ENCODE assay signal across 17 cellular contexts in the genomic region with DNA sequence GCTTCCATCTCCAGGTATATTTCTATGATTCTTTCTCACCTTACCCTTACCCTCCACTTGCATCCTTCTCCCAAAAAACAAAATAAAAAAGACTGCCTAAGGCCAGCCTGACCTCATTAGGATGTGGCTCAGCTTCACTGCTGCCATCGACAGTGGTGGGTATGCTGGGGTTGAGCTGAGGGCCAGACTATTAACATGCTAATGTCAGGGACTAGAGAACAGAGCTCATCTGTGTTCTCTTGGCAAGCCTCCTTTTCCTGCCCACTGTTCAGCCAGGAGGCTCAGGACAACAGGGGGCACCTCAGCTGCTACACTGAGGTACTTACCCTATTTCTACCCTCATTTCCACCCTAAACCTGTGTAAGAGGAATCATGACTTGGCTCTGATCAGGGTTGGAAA. TPM values are rescaled to one million over a fixed set of nuclear protein-coding genes. Genes with fewer than 3 reads are reported as not detected.
DNase-seq lines count a peak whose midpoint lies in the region; ATAC-seq and TF ChIP-seq lines count a peak whose summit lies in the region.
"Had no signal": no experiment of that assay in that cellular context is flagged by ENCODE, and none has a peak within 500 bp of the region (broad histone marks: within the 10 kb centered on the region; RNA-seq: fewer than 3 reads in every experiment).

No MANE protein-coding gene starts in this region.

- H3K4me3 Mint-ChIP-seq in activated T-cell treated with anti-CD3 and anti-CD28 coated beads, Interleukin-2, amount 50 U/mL, for 72 hours, result no peak overlapping the region
- H3K4me3 Mint-ChIP-seq in activated B cell treated with CpG ODN at 0.5 μM for 24 hours, result no peak overlapping the region
- H3K4me3 Mint-ChIP-seq in stimulated activated effector memory CD8-positive, alpha-beta T cell treated with anti-CD3 and anti-CD28 coated beads, Interleukin-12 subunit alpha, Interleukin-12 subunit beta, amount 100 ng/mL, for 72 hours, result no peak overlapping the region

- no peaks in the 10 kb centered on the region for H3K27me3 Mint-ChIP-seq in activated T-cell treated with anti-CD3 and anti-CD28 coated beads, Interleukin-2, amount 50 U/mL, for 72 hours (ENCODE audit: low read depth)
- H3K27me3 Mint-ChIP-seq in activated B cell treated with CpG ODN at 0.5 μM for 24 hours, result no peaks in the 10 kb centered on the region

- no peak overlapping the region for H3K4me3 ChIP-seq in left lung

- no peak for DNase-seq in activated T-cell treated with anti-CD3 and anti-CD28 coated beads, Interleukin-2, amount 50 U/mL, for 72 hours
- DNase-seq in activated T-cell treated with anti-CD3 and anti-CD28 coated beads, Interleukin-2, amount 50 U/mL, for 48 hours, result no peak
- DNase-seq in activated B cell treated with CpG ODN at 0.5 μM for 24 hours (no peak), globus pallidus (ENCODE audit: low spot score) (peak; percentile 44), left lung (no peak), omental fat pad (ENCODE audit: low spot score) (no peak)
- no peak for DNase-seq in stimulated activated effector memory CD8-positive, alpha-beta T cell treated with anti-CD3 and anti-CD28 coated beads, Interleukin-12 subunit alpha, Interleukin-12 subunit beta, amount 100 ng/mL, for 72 hours (ENCODE audit: low spot score in 2 of 2)
- DNase-seq: ACHN; cortex of kidney; Karpas-422; NCI-H1105; NCI-H2171; stimulated activated naive CD4-positive, alpha-beta T cell treated with Interleukin-2 at 50 U/mL for 16 hours had no signal

- TF ChIP-seq CTCF in activated B cell treated with CpG ODN at 0.5 μM for 24 hours (IDR thresholded peaks at IDR 0.05), result no peak
- TF ChIP-seq CTCF in left lung (IDR thresholded peaks at IDR 0.05), result no peak
- TF ChIP-seq CTCF in omental fat pad (IDR thresholded peaks at IDR 0.05), result no peak

- H3K36me3 ChIP-seq in left lung, result peaks cover 1 to 54% of the 10 kb centered on the region in 2 donors

- CTCF ChIA-PET in activated B cell treated with CpG ODN at 0.5 μM for 24 hours (lab: Charles Lee), result interaction anchor here (0.7 kb wide), 1 partner anchor 15 kb away, joined by 3 read pairs; no protein-coding TSS in a partner anchor

- peaks cover 70% of the 10 kb centered on the region for H3K4me1 Mint-ChIP-seq in activated T-cell treated with anti-CD3 and anti-CD28 coated beads, Interleukin-2, amount 50 U/mL, for 72 hours (ENCODE audit: low read depth)
- H3K4me1 Mint-ChIP-seq in activated B cell treated with CpG ODN at 0.5 μM for 24 hours, result peaks cover 67% of the 10 kb centered on the region
- peaks cover 70% of the 10 kb centered on the region for H3K4me1 Mint-ChIP-seq in stimulated activated effector memory CD8-positive, alpha-beta T cell treated with anti-CD3 and anti-CD28 coated beads, Interleukin-12 subunit alpha, Interleukin-12 subunit beta, amount 100 ng/mL, for 72 hours

- H3K27ac Mint-ChIP-seq in activated T-cell treated with anti-CD3 and anti-CD28 coated beads, Interleukin-2, amount 50 U/mL, for 72 hours, result peak overlapping the region; percentile 94
- H3K27ac Mint-ChIP-seq in activated B cell treated with CpG ODN at 0.5 μM for 24 hours, result peak overlapping the region; percentile 30
- peak overlapping the region; percentile 83 for H3K27ac Mint-ChIP-seq in stimulated activated effector memory CD8-positive, alpha-beta T cell treated with anti-CD3 and anti-CD28 coated beads, Interleukin-12 subunit alpha, Interleukin-12 subunit beta, amount 100 ng/mL, for 72 hours

- H3K4me1 ChIP-seq in left lung, result peaks cover 0 to 34% of the 10 kb centered on the region in 2 donors
- H3K4me1 ChIP-seq: parathyroid adenoma had no signal

- H3K36me3 Mint-ChIP-seq in activated T-cell treated with anti-CD3 and anti-CD28 coated beads, Interleukin-2, amount 50 U/mL, for 72 hours (ENCODE audit: insufficient read depth in 2 of 2), result peaks cover 25 to 30% of the 10 kb centered on the region in 2 donors
- H3K36me3 Mint-ChIP-seq in activated B cell treated with CpG ODN at 0.5 μM for 24 hours (ENCODE audit: low read depth), result peaks cover 72% of the 10 kb centered on the region
- H3K36me3 Mint-ChIP-seq in stimulated activated effector memory CD8-positive, alpha-beta T cell treated with anti-CD3 and anti-CD28 coated beads, Interleukin-12 subunit alpha, Interleukin-12 subunit beta, amount 100 ng/mL, for 72 hours, result peaks cover 98% of the 10 kb centered on the region

- POLR2A ChIA-PET in activated B cell treated with CpG ODN at 0.5 μM for 24 hours (lab: Charles Lee), result interaction anchor here (1.4 kb wide), 1 partner anchor 39 kb away, joined by 4 read pairs; no protein-coding TSS in a partner anchor

- no peaks in the 10 kb centered on the region for H3K9me3 ChIP-seq in left lung

- intact Hi-C loops in activated B cell treated with CpG ODN at 0.5 μM for 24 hours (cut with micrococcal nuclease), result no loop called here
- intact Hi-C loops in left lung (cut with DNase I), result loop anchor here in 1 of 2 donors (10.0 kb wide), 1 partner anchor 132 kb away; no protein-coding TSS in a partner anchor

- H3K9me3 Mint-ChIP-seq in activated T-cell treated with anti-CD3 and anti-CD28 coated beads, Interleukin-2, amount 50 U/mL, for 72 hours, result peaks cover 0 to 3% of the 10 kb centered on the region in 2 donors
- no peaks in the 10 kb centered on the region for H3K9me3 Mint-ChIP-seq in activated B cell treated with CpG ODN at 0.5 μM for 24 hours
- no peaks in the 10 kb centered on the region for H3K9me3 Mint-ChIP-seq in stimulated activated effector memory CD8-positive, alpha-beta T cell treated with anti-CD3 and anti-CD28 coated beads, Interleukin-12 subunit alpha, Interleukin-12 subunit beta, amount 100 ng/mL, for 72 hours

- no peak for ATAC-seq in activated T-cell treated with anti-CD3 and anti-CD28 coated beads, Interleukin-2, amount 50 U/mL, for 72 hours (replicated peaks in 1 of 2)
- ATAC-seq in activated B cell treated with CpG ODN at 0.5 μM for 24 hours (ENCODE audit: low read depth) (no peak), left lung (no peak), omental fat pad (ENCODE audit: low FRiP score) (no peak), HG03280 (IDR thresholded peaks at IDR 0.05; ENCODE audit: unreplicated experiment) (no peak)
- no peak for ATAC-seq in stimulated activated effector memory CD8-positive, alpha-beta T cell treated with anti-CD3 and anti-CD28 coated beads, Interleukin-12 subunit alpha, Interleukin-12 subunit beta, amount 100 ng/mL, for 72 hours
- ATAC-seq: activated CD4-positive, CD25-positive, alpha-beta regulatory T cell treated with anti-CD3 and anti-CD28 coated beads, Interleukin-2, amount 50 U/mL, for 24 hours had no signal

- H3K27ac ChIP-seq in left lung, result no peak overlapping the region
- H3K27ac ChIP-seq: parathyroid adenoma, RWPE1 had no signal

- H3K27me3 ChIP-seq in left lung, result no peaks in the 10 kb centered on the region

RNA-seq across cellular contexts. Expression of gene MSN, which starts 59.3 kb away (rescaled TPM):
- 100 to 1,000 TPM; 281 to 298 TPM for total RNA-seq in activated T-cell treated with anti-CD3 and anti-CD28 coated beads, Interleukin-2, amount 50 U/mL, for 72 hours
- 352 TPM in 2 replicates for total RNA-seq in activated B cell treated with CpG ODN at 0.5 μM for 24 hours
- total RNA-seq in left lung, result 100 to 1,000 TPM; 503 to 543 TPM
- 100 to 1,000 TPM; 166 to 412 (median 274) TPM for total RNA-seq in omental fat pad

Comparison
In these comparisons a context has a peak if more than half of its experiments do, and no peak if none do; other contexts are left out.
1. H3K27ac Mint-ChIP-seq: peak in every context shown above with its lines; median percentile 94 in activated T-cell treated with anti-CD3 and anti-CD28 coated beads, Interleukin-2, amount 50 U/mL, for 72 hours; 83 in stimulated activated effector memory CD8-positive, alpha-beta T cell treated with anti-CD3 and anti-CD28 coated beads, Interleukin-12 subunit alpha, Interleukin-12 subunit beta, amount 100 ng/mL, for 72 hours; 30 in activated B cell treated with CpG ODN at 0.5 μM for 24 hours.